8 cellular contexts compared by ENCODE assay signal in the genomic region with DNA sequence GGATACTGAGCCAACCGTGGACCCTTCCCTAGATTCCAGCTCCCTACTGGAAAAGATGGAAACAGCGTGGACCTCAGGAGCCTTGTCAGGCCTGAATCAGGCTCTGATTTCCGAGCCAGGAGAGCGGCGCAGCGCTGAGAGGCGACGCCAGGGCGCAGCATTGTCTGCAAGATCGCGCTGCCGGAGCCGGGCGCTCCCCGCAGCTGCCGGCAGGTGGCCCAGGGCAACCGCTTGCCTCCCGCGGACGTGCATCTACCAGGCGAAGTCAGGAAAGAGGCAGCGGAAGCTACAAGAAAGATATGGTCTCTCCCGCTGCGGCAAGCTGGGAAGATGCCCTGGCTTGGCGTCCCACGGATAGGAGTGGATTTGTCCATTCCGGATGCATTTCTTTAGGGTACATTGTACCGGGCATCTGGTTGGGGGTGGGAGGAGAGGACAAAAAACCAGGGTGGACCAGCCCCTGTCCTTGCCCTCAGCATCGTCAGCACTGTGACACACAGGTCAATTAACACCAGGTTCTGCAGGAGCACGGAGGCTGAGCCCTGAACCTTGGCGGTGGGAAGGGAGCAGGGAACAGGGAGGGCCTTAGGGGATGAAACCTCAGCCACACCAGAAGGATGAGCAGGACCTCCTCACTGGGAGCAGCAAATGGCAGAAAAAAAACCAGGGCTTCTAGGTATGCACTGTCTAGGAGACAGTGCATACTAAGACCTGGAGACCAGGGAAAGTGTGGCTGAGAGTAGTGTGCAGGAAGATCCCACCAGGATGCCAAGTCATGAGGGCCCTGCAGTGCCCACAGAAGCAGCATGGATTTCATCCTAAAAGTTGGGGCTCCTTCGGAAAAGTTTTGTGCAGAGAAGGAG. TPM values are rescaled to one million over a fixed set of nuclear protein-coding genes. Genes with fewer than 3 reads are reported as not detected.
DNase-seq lines count a peak whose midpoint lies in the region; ATAC-seq, FAIRE-seq and TF ChIP-seq lines count a peak whose summit lies in the region.

No MANE protein-coding gene starts in this region.

- H4K20me1 ChIP-seq in OCI-LY1 (ENCODE audit: insufficient read depth, low read length), result no peaks in the 10 kb centered on the region

- no peak overlapping the region for H2AFZ ChIP-seq in OCI-LY1 (ENCODE audit: low read length)

- no peak overlapping the region for H3K4me3 ChIP-seq in OCI-LY1 (ENCODE audit: low read depth, low read length, poor library complexity, severe bottlenecking)
- no peak overlapping the region for H3K4me3 ChIP-seq in epithelial cell of esophagus (ENCODE audit: low read length)

- ATAC-seq in GM21515 (IDR thresholded peaks at IDR 0.05; ENCODE audit: unreplicated experiment), result peak; percentile 96

- H3K36me3 ChIP-seq in OCI-LY1 (ENCODE audit: insufficient read depth, low read length), result peaks cover 18% of the 10 kb centered on the region; the same call in 1 of the 2 replicates

- no peak for FAIRE-seq in D721Med (lab: Jason Lieb, UNC)

- H3K9me2 ChIP-seq in OCI-LY1 (ENCODE audit: low read depth, low read length), result no peaks in the 10 kb centered on the region

- peak; percentile 99 for TF ChIP-seq CTCF in D721Med (IDR thresholded peaks at IDR 0.05; ENCODE audit: insufficient read depth, missing control alignments)
- TF ChIP-seq CTCF in OCI-LY1 (IDR thresholded peaks at IDR 0.05; ENCODE audit: low read length), result peak; percentile 99
- peak; percentile 79 for TF ChIP-seq CTCF in epithelial cell of esophagus (IDR thresholded peaks at IDR 0.05; ENCODE audit: insufficient read depth, low read depth, low read length, missing control alignments)

- DNase-seq in D721Med (ENCODE audit: insufficient read length, low spot score) (peak; percentile 62), HUDEP-2 (lab: John Stamatoyannopoulos, UW; ENCODE audit: unreplicated experiment in 76 of 76) (peak in 70 of 76 experiments; percentile 10 to 83 (median 64)), epithelial cell of esophagus (ENCODE audit: low read depth) (peak; percentile 84), myocyte (ENCODE audit: low read depth) (peak; percentile 73)
- DNase-seq in activated CD8-positive, alpha-beta memory T cell treated with anti-CD3 and anti-CD28 coated beads, Interleukin-2, amount 50 U/mL, for 48 hours, result peak; percentile 93
- peak; percentile 57 to 67 for DNase-seq in stimulated activated CD8-positive, alpha-beta memory T cell treated with anti-CD3 and anti-CD28 coated beads, Interleukin-7, amount 100 ng/mL, for 1 hour (ENCODE audit: low read depth in 2 of 2)

- H3K4me2 ChIP-seq in OCI-LY1 (ENCODE audit: low read length), result no peak overlapping the region

- no peaks in the 10 kb centered on the region for H3K27me3 ChIP-seq in OCI-LY1 (ENCODE audit: insufficient read depth, low read length)

- no peaks in the 10 kb centered on the region for H3F3A ChIP-seq in OCI-LY1 (ENCODE audit: insufficient read depth, low read length)

- H3K4me1 ChIP-seq in OCI-LY1 (ENCODE audit: insufficient read depth, low read length, severe bottlenecking), result no peaks in the 10 kb centered on the region

- no peak overlapping the region for H3K27ac ChIP-seq in OCI-LY1 (ENCODE audit: low read depth, low read length, poor library complexity, severe bottlenecking)

- H3K9me3 ChIP-seq in OCI-LY1 (ENCODE audit: low read length), result no peaks in the 10 kb centered on the region

- H3K9ac ChIP-seq in OCI-LY1 (ENCODE audit: low read length), result no peak overlapping the region

- no peaks in the 10 kb centered on the region for H3K79me2 ChIP-seq in OCI-LY1 (ENCODE audit: insufficient read depth, low read length)

RNA-seq across cellular contexts. Expression of gene SFXN1, which starts 55.9 kb away (rescaled TPM):
- total RNA-seq in myocyte, result 30.7 and 45.9 TPM in 2 replicates
- polyA plus RNA-seq in myocyte (2012), result 35.3 TPM
